28 cellular contexts compared by ENCODE assay signal in the genomic region with DNA sequence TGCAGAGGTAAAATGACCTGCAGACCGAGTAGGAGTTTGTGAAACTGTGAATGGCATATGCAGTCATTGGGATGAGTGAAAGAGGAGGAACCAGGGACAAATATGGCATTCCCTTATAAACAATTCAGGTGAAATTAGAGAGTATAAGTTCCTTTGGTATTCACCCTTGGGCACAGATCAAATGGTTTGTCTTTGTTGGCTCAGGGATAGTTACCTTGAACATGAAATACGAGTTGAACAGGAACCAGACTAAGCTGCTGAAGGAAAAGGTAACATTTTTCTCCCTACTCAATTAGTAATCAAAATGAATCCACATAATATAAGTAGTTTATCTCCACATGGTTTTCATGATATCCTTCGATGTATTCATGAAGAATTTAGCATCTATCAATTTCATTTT. TPM values are rescaled to one million over a fixed set of nuclear protein-coding genes. Genes with fewer than 3 reads are reported as not detected.
"Had no signal": no experiment of that assay in that cellular context is flagged by ENCODE, and none has a peak within 500 bp of the region (broad histone marks: within the 10 kb centered on the region; RNA-seq: fewer than 3 reads in every experiment).

No MANE protein-coding gene starts in this region.

- H3K4me3 ChIP-seq: cardiac muscle cell, SJSA1 had no signal

- H3K9me3 ChIP-seq: SK-N-SH had no signal

- H3K4me1 ChIP-seq: SJSA1 had no signal

- DNase-seq: activated B cell treated with CpG ODN at 0.5 μM for 24 hours; activated CD4-positive, alpha-beta memory T cell treated with anti-CD3 and anti-CD28 coated beads for 36 hours; activated CD4-positive, alpha-beta T cell treated with anti-CD3 and anti-CD28 coated beads for 4 hours; activated CD4-positive, alpha-beta T cell treated with anti-CD3 and anti-CD28 coated beads, Interleukin-2, amount 50 U/mL, for 1 hour; activated CD4-positive, CD25-positive, alpha-beta regulatory T cell treated with anti-CD3 and anti-CD28 coated beads, Interleukin-2, amount 50 U/mL, for 72 hours; activated CD8-positive, alpha-beta memory T cell treated with anti-CD3 and anti-CD28 coated beads, Interleukin-2, amount 50 U/mL, for 4 hours; activated effector memory CD4-positive, alpha-beta T cell treated with Interleukin-2 at 50 U/mL for 16 hours; activated naive CD4-positive, alpha-beta T cell treated with anti-CD3 and anti-CD28 coated beads, Interleukin-2, amount 10 ng/mL, durations not matched to agents 7 days and 5 days; activated naive CD8-positive, alpha-beta T cell treated with anti-CD3 and anti-CD28 coated beads, Interleukin-2, amount 50 U/mL, for 24 hours; activated T-cell treated with anti-CD3 and anti-CD28 coated beads, Interleukin-2, amount 50 U/mL, for 48 hours; anterior cingulate cortex; NCI-H1105; NCI-H1417 treated with DMSO at 0.1 percent for 48 hours; NCI-H187 treated with DMSO at 0.1 percent for 48 hours; NCI-H2081; NCI-H2171; NCI-H510A; NCI-H526; NCI-H748 treated with DMSO at 0.1 percent for 48 hours; NK-92 treated with Interleukin-12 subunit alpha and Interleukin-12 subunit beta, amount 100 ng/mL, for 24 hours; Right ventricle myocardium superior; SK-N-SH; T-cell; T-helper 17 cell had no signal

- H3K9me2 ChIP-seq: SK-N-SH had no signal

- H3K4me2 ChIP-seq: KMS-11, SK-N-SH had no signal

- H3K27me3 ChIP-seq: cardiac muscle cell, SJSA1 had no signal

- ATAC-seq: activated naive CD8-positive, alpha-beta T cell treated with anti-CD3 and anti-CD28 coated beads, Interleukin-2, amount 50 U/mL, for 24 hours; T-cell; T-helper 17 cell had no signal

- H3K9ac ChIP-seq: KMS-11, SK-N-SH had no signal

- H3K36me3 ChIP-seq: cardiac muscle cell, SJSA1 had no signal

- H3K27ac ChIP-seq: cardiac muscle cell, KMS-11, SJSA1, VCaP had no signal

RNA-seq across cellular contexts. Expression of a gene that starts 50.5 kb away (rescaled TPM):
- total RNA-seq: activated B cell treated with CpG ODN at 0.5 μM for 24 hours; activated CD4-positive, alpha-beta memory T cell treated with anti-CD3 and anti-CD28 coated beads for 36 hours; cardiac muscle cell; Right ventricle myocardium superior; SJSA1; T-cell; T-helper 17 cell had no signal
- polyA plus RNA-seq: cardiac muscle cell, SK-N-SH had no signal
